2 cellular contexts compared by ENCODE assay signal in the genomic region with DNA sequence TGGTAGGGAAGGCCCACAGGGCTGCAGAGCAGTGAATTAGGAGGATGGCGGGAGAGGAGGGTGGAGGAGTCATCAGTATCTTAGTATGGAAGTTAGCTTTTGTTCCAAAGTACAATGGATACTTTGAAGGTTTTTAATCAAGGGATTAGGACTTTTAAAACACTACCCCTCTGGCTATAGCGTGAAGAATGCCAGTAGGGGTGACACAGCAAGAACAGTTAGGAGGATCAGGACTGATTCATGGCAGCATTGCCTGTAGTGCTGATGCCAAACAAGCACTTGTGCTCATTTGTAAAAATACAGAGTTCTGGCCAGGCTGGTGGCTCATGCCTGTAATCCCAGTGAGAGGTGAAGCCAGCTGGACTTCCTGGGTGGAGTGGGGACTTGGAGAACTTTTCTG.
A peak's percentile ranks its signal among the peaks of the same experiment; 100 is the strongest.
TF ChIP-seq lines count a peak whose summit lies in the region.

No MANE protein-coding gene starts in this region.

TF ChIP-seq in IMR-90, 13 proteins besides CTCF, POLR2A, EP300 and RAD21:
- TF ChIP-seq, protein P1, sequence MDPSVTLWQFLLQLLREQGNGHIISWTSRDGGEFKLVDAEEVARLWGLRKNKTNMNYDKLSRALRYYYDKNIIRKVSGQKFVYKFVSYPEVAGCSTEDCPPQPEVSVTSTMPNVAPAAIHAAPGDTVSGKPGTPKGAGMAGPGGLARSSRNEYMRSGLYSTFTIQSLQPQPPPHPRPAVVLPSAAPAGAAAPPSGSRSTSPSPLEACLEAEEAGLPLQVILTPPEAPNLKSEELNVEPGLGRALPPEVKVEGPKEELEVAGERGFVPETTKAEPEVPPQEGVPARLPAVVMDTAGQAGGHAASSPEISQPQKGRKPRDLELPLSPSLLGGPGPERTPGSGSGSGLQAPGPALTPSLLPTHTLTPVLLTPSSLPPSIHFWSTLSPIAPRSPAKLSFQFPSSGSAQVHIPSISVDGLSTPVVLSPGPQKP (IDR thresholded peaks at IDR 0.05; ENCODE audit: borderline replicate concordance, low read depth, low read length), result no peak
- TF ChIP-seq NFE2L2 (IDR thresholded peaks at IDR 0.05; ENCODE audit: low read depth, low read length) (peak; percentile 44; the same call in 1 of the 2 replicates), CEBPB (IDR thresholded peaks at IDR 0.05; ENCODE audit: low read depth, low read length) (no peak), RCOR1 (IDR thresholded peaks at IDR 0.05; ENCODE audit: insufficient replicate concordance, low read length) (no peak), FOS (IDR thresholded peaks at IDR 0.05; ENCODE audit: low read depth, low read length) (no peak), MAZ (IDR thresholded peaks at IDR 0.05; ENCODE audit: borderline replicate concordance, low read depth, low read length) (no peak)

TF ChIP-seq in H1, 55 proteins besides CTCF, POLR2A, EP300 and RAD21:
- TF ChIP-seq CTBP2 (IDR thresholded peaks at IDR 0.05; ENCODE audit: borderline replicate concordance, insufficient read depth, insufficient read length, low read length), result no peak
